In the genomic region with DNA sequence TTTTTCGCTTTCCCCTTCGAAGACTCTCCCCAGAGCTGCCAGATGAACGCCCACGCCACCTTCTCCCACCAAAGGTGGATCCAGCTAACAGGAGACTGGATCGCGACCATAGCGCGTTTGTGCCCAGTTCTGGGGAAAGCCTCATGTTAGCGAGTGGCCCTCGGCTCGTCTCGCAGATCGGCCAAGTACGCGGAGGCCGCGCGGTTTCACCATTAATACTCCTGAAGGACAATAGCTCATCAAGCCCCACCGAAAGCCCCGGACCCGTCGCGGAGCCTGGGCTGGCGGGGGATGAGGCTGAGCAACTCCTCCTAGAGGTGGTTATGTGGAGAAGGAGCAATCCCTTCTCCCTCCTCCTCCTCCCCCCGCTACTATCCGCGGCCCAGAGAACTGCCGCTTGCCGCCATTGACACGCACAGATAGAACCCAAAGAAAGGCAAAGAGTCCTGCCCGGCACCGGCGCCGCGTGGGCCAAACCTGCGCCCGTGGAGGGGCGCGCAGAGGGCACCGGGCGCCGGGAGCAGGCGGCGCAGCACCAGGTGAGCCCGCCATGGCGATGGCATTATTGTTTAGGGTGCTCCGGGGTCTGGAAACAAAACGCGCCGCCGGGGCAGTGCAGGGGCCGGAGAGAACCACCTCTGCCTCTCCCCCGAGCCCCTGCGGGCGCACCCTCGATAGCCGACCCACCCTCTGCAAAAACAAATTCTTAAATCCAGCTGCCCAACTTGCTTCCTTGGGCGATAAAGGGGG, we compare ENCODE assay signal across 1 cellular context.
TF ChIP-seq lines count a peak whose summit lies in the region.

A gene (plus strand): TSS at position 385 of the 750 bp plus-strand sequence. CDS start 22,813 bp downstream, outside the sequence.

TF ChIP-seq in HepG2, 621 proteins besides CTCF, POLR2A, EP300 and RAD21 (continued from another document and continues in another):
- TF ChIP-seq, protein P1, sequence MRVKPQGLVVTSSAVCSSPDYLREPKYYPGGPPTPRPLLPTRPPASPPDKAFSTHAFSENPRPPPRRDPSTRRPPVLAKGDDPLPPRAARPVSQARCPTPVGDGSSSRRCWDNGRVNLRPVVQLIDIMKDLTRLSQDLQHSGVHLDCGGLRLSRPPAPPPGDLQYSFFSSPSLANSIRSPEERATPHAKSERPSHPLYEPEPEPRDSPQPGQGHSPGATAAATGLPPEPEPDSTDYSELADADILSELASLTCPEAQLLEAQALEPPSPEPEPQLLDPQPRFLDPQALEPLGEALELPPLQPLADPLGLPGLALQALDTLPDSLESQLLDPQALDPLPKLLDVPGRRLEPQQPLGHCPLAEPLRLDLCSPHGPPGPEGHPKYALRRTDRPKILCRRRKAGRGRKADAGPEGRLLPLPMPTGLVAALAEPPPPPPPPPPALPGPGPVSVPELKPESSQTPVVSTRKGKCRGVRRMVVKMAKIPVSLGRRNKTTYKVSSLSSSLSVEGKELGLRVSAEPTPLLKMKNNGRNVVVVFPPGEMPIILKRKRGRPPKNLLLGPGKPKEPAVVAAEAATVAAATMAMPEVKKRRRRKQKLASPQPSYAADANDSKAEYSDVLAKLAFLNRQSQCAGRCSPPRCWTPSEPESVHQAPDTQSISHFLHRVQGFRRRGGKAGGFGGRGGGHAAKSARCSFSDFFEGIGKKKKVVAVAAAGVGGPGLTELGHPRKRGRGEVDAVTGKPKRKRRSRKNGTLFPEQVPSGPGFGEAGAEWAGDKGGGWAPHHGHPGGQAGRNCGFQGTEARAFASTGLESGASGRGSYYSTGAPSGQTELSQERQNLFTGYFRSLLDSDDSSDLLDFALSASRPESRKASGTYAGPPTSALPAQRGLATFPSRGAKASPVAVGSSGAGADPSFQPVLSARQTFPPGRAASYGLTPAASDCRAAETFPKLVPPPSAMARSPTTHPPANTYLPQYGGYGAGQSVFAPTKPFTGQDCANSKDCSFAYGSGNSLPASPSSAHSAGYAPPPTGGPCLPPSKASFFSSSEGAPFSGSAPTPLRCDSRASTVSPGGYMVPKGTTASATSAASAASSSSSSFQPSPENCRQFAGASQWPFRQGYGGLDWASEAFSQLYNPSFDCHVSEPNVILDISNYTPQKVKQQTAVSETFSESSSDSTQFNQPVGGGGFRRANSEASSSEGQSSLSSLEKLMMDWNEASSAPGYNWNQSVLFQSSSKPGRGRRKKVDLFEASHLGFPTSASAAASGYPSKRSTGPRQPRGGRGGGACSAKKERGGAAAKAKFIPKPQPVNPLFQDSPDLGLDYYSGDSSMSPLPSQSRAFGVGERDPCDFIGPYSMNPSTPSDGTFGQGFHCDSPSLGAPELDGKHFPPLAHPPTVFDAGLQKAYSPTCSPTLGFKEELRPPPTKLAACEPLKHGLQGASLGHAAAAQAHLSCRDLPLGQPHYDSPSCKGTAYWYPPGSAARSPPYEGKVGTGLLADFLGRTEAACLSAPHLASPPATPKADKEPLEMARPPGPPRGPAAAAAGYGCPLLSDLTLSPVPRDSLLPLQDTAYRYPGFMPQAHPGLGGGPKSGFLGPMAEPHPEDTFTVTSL (CRISPR knock-in tag; IDR thresholded peaks at IDR 0.05; ENCODE audit: borderline replicate concordance) = no peak
- TF ChIP-seq, protein P2, sequence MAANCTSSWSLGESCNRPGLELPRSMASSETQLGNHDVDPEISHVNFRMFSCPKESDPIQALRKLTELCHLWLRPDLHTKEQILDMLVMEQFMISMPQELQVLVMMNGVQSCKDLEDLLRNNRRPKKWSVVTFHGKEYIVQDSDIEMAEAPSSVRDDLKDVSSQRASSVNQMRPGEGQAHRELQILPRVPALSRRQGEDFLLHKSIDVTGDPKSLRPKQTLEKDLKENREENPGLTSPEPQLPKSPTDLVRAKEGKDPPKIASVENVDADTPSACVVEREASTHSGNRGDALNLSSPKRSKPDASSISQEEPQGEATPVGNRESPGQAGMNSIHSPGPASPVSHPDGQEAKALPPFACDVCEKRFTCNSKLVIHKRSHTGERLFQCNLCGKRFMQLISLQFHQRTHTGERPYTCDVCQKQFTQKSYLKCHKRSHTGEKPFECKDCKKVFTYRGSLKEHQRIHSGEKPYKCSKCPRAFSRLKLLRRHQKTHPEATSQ (CRISPR knock-in tag; IDR thresholded peaks at IDR 0.05; ENCODE audit: borderline replicate concordance) = no peak
- TF ChIP-seq ZNF121 (CRISPR knock-in tag; IDR thresholded peaks at IDR 0.05) (no peak), BRCA1 (CRISPR knock-in tag; IDR thresholded peaks at IDR 0.05) (no peak), KDM5B (CRISPR knock-in tag; IDR thresholded peaks at IDR 0.05; ENCODE audit: borderline replicate concordance) (peak; percentile 81; the same call in 1 of the 2 replicates), MEIS2 (CRISPR knock-in tag; IDR thresholded peaks at IDR 0.05) (no peak), PAF1 (CRISPR knock-in tag; IDR thresholded peaks at IDR 0.05) (no peak), IRX3 (CRISPR knock-in tag; IDR thresholded peaks at IDR 0.05; ENCODE audit: borderline replicate concordance, low read depth) (no peak), ZNF230 (CRISPR knock-in tag; IDR thresholded peaks at IDR 0.05) (no peak), CAMTA2 (CRISPR knock-in tag; IDR thresholded peaks at IDR 0.05; ENCODE audit: borderline replicate concordance) (0 out of 2 replicates have a peak, but pooled peaks have one; percentile 65), SRY (CRISPR knock-in tag; IDR thresholded peaks at IDR 0.05) (no peak), YY1 (IDR thresholded peaks at IDR 0.05; ENCODE audit: insufficient read depth, insufficient replicate concordance, low read depth, low read length) (peak; percentile 86), ZFYVE20 (CRISPR knock-in tag; IDR thresholded peaks at IDR 0.05; ENCODE audit: borderline replicate concordance, low read depth) (no peak), ZNF607 (CRISPR knock-in tag; IDR thresholded peaks at IDR 0.05; ENCODE audit: borderline replicate concordance) (no peak), ZNF124 (CRISPR knock-in tag; IDR thresholded peaks at IDR 0.05) (no peak), ZNF672 (CRISPR knock-in tag; IDR thresholded peaks at IDR 0.05) (no peak), FOXM1 (CRISPR knock-in tag; IDR thresholded peaks at IDR 0.05) (no peak), SMAD9 (CRISPR knock-in tag; IDR thresholded peaks at IDR 0.05) (no peak), ZNF296 (CRISPR knock-in tag; conservative IDR thresholded peaks at IDR 0.05) (no peak), CCDC6 (CRISPR knock-in tag; IDR thresholded peaks at IDR 0.05) (no peak), ZNF30 (CRISPR knock-in tag; IDR thresholded peaks at IDR 0.05) (0 out of 2 replicates have a peak, but pooled peaks have one; percentile 42)
- TF ChIP-seq, protein P3, sequence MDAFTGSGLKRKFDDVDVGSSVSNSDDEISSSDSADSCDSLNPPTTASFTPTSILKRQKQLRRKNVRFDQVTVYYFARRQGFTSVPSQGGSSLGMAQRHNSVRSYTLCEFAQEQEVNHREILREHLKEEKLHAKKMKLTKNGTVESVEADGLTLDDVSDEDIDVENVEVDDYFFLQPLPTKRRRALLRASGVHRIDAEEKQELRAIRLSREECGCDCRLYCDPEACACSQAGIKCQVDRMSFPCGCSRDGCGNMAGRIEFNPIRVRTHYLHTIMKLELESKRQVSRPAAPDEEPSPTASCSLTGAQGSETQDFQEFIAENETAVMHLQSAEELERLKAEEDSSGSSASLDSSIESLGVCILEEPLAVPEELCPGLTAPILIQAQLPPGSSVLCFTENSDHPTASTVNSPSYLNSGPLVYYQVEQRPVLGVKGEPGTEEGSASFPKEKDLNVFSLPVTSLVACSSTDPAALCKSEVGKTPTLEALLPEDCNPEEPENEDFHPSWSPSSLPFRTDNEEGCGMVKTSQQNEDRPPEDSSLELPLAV (CRISPR knock-in tag; conservative IDR thresholded peaks at IDR 0.05; ENCODE audit: low read depth) = no peak
- TF ChIP-seq, protein P4, sequence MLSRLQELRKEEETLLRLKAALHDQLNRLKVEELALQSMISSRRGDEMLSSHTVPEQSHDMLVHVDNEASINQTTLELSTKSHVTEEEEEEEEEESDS (CRISPR knock-in tag; IDR thresholded peaks at IDR 0.05; ENCODE audit: borderline replicate concordance) = no peak
- TF ChIP-seq, protein P5, sequence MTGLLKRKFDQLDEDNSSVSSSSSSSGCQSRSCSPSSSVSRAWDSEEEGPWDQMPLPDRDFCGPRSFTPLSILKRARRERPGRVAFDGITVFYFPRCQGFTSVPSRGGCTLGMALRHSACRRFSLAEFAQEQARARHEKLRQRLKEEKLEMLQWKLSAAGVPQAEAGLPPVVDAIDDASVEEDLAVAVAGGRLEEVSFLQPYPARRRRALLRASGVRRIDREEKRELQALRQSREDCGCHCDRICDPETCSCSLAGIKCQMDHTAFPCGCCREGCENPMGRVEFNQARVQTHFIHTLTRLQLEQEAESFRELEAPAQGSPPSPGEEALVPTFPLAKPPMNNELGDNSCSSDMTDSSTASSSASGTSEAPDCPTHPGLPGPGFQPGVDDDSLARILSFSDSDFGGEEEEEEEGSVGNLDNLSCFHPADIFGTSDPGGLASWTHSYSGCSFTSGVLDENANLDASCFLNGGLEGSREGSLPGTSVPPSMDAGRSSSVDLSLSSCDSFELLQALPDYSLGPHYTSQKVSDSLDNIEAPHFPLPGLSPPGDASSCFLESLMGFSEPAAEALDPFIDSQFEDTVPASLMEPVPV (CRISPR knock-in tag; IDR thresholded peaks at IDR 0.05) = no peak
- TF ChIP-seq, protein P6, sequence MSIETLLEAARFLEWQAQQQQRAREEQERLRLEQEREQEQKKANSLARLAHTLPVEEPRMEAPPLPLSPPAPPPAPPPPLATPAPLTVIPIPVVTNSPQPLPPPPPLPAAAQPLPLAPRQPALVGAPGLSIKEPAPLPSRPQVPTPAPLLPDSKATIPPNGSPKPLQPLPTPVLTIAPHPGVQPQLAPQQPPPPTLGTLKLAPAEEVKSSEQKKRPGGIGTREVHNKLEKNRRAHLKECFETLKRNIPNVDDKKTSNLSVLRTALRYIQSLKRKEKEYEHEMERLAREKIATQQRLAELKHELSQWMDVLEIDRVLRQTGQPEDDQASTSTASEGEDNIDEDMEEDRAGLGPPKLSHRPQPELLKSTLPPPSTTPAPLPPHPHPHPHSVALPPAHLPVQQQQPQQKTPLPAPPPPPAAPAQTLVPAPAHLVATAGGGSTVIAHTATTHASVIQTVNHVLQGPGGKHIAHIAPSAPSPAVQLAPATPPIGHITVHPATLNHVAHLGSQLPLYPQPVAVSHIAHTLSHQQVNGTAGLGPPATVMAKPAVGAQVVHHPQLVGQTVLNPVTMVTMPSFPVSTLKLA (IDR thresholded peaks at IDR 0.05) = no peak
- TF ChIP-seq, protein P7, sequence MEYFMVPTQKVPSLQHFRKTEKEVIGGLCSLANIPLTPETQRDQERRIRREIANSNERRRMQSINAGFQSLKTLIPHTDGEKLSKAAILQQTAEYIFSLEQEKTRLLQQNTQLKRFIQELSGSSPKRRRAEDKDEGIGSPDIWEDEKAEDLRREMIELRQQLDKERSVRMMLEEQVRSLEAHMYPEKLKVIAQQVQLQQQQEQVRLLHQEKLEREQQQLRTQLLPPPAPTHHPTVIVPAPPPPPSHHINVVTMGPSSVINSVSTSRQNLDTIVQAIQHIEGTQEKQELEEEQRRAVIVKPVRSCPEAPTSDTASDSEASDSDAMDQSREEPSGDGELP (IDR thresholded peaks at IDR 0.05; ENCODE audit: borderline replicate concordance, low read depth) = no peak
- TF ChIP-seq, protein P8, sequence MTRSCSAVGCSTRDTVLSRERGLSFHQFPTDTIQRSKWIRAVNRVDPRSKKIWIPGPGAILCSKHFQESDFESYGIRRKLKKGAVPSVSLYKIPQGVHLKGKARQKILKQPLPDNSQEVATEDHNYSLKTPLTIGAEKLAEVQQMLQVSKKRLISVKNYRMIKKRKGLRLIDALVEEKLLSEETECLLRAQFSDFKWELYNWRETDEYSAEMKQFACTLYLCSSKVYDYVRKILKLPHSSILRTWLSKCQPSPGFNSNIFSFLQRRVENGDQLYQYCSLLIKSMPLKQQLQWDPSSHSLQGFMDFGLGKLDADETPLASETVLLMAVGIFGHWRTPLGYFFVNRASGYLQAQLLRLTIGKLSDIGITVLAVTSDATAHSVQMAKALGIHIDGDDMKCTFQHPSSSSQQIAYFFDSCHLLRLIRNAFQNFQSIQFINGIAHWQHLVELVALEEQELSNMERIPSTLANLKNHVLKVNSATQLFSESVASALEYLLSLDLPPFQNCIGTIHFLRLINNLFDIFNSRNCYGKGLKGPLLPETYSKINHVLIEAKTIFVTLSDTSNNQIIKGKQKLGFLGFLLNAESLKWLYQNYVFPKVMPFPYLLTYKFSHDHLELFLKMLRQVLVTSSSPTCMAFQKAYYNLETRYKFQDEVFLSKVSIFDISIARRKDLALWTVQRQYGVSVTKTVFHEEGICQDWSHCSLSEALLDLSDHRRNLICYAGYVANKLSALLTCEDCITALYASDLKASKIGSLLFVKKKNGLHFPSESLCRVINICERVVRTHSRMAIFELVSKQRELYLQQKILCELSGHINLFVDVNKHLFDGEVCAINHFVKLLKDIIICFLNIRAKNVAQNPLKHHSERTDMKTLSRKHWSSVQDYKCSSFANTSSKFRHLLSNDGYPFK (CRISPR knock-in tag; IDR thresholded peaks at IDR 0.05; ENCODE audit: borderline replicate concordance) = 0 out of 2 replicates have a peak, but pooled peaks have one; percentile 55
- TF ChIP-seq, protein P9, sequence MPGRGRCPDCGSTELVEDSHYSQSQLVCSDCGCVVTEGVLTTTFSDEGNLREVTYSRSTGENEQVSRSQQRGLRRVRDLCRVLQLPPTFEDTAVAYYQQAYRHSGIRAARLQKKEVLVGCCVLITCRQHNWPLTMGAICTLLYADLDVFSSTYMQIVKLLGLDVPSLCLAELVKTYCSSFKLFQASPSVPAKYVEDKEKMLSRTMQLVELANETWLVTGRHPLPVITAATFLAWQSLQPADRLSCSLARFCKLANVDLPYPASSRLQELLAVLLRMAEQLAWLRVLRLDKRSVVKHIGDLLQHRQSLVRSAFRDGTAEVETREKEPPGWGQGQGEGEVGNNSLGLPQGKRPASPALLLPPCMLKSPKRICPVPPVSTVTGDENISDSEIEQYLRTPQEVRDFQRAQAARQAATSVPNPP (CRISPR knock-in tag; IDR thresholded peaks at IDR 0.05) = no peak
